ENCODE assay signal across 20 cellular contexts in the genomic region with DNA sequence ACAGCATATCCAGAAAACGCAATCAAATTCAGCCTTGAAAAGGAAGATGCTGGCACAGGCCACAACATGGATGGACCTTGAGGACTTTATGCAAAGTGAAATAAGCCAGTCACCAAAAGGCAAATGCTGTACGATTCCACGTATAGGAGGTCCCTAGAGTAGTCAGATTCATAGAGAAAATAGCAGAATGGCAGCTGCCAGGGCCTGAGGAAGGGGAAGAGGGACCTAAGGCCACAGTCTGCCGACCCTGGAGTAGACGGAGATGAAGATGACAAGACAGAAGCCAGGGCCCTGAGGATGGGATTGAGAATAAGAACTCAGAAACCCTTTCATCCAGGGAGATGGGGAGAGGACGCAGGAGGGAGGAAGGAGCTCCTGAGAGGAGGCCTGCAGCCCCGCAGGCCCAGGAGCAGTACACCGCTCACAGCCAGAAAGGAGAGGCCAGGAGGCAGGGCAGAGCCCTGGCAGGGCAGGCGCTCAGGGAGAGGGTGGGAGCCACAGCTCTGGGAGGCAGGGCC. TPM values are rescaled to one million over a fixed set of nuclear protein-coding genes. Genes with fewer than 3 reads are reported as not detected.
DNase-seq lines count a peak whose midpoint lies in the region; ATAC-seq, FAIRE-seq and TF ChIP-seq lines count a peak whose summit lies in the region.
"Had no signal": no experiment of that assay in that cellular context is flagged by ENCODE, and none has a peak within 500 bp of the region (broad histone marks: within the 10 kb centered on the region; RNA-seq: fewer than 3 reads in every experiment).

No MANE protein-coding gene starts in this region.

- no peaks in the 10 kb centered on the region for H3F3A ChIP-seq in PC-3 (ENCODE audit: low read length, unreplicated experiment)

- H3K9ac ChIP-seq in PC-3 (ENCODE audit: low read length) = no peak overlapping the region

- no peak overlapping the region for H2AFZ ChIP-seq in PC-3 (ENCODE audit: low read length)

- no peaks in the 10 kb centered on the region for H3K9me3 Mint-ChIP-seq in activated naive CD8-positive, alpha-beta T cell treated with anti-CD3 and anti-CD28 coated beads, Interleukin-2, amount 50 U/mL, for 24 hours

- peaks cover 52% of the 10 kb centered on the region for H3K4me1 Mint-ChIP-seq in activated naive CD8-positive, alpha-beta T cell treated with anti-CD3 and anti-CD28 coated beads, Interleukin-2, amount 50 U/mL, for 24 hours

- H3K36me3 ChIP-seq in right atrium auricular region = no peaks in the 10 kb centered on the region
- H3K36me3 ChIP-seq in PC-3 (ENCODE audit: low read depth, low read length) = no peaks in the 10 kb centered on the region
- H3K36me3 ChIP-seq: adrenal gland, pancreas, thyroid gland had no signal

- H3K27ac ChIP-seq in right atrium auricular region (no peak overlapping the region), PC-3 (ENCODE audit: low read length) (no peak overlapping the region)
- H3K27ac ChIP-seq: adrenal gland, pancreas, thyroid gland had no signal

- H3K9me3 ChIP-seq in right atrium auricular region (no peaks in the 10 kb centered on the region), PC-3 (ENCODE audit: low read length) (no peaks in the 10 kb centered on the region)
- H3K9me3 ChIP-seq: adrenal gland, mucosa of descending colon, pancreas, thyroid gland had no signal

- no peak overlapping the region for H3K4me2 ChIP-seq in PC-3 (ENCODE audit: low read length)

- H3K36me3 Mint-ChIP-seq in activated naive CD8-positive, alpha-beta T cell treated with anti-CD3 and anti-CD28 coated beads, Interleukin-2, amount 50 U/mL, for 24 hours (ENCODE audit: low read depth) = peaks cover 30% of the 10 kb centered on the region

- H3K27me3 ChIP-seq in right atrium auricular region (no peaks in the 10 kb centered on the region), PC-3 (ENCODE audit: low read length) (no peaks in the 10 kb centered on the region)
- H3K27me3 ChIP-seq: adrenal gland, pancreas, thyroid gland had no signal

- H3K27me3 Mint-ChIP-seq in activated naive CD8-positive, alpha-beta T cell treated with anti-CD3 and anti-CD28 coated beads, Interleukin-2, amount 50 U/mL, for 24 hours = no peaks in the 10 kb centered on the region

- intact Hi-C loops in Right ventricle myocardium inferior (cut with DNase I) (no loop called here), PC-3 (cut with micrococcal nuclease) (no loop called here)

- CTCF ChIA-PET in PC-3 (lab: Charles Lee) = no interaction called here

- no peaks in the 10 kb centered on the region for H3K79me2 ChIP-seq in PC-3 (ENCODE audit: low read length)

- no peak overlapping the region for H3K4me3 ChIP-seq in right atrium auricular region
- H3K4me3 ChIP-seq in PC-3 (ENCODE audit: low read length) = no peak overlapping the region
- H3K4me3 ChIP-seq: adrenal gland, mucosa of descending colon, pancreas, thyroid gland had no signal

- no peaks in the 10 kb centered on the region for H3K9me2 ChIP-seq in PC-3 (replicated peaks; ENCODE audit: low read length)

- no peak for TF ChIP-seq POLR2A in H54 (IDR thresholded peaks at IDR 0.05; ENCODE audit: low read depth, low read length)

- peak overlapping the region; percentile 87 for H3K27ac Mint-ChIP-seq in activated naive CD8-positive, alpha-beta T cell treated with anti-CD3 and anti-CD28 coated beads, Interleukin-2, amount 50 U/mL, for 24 hours

- H3K4me3 Mint-ChIP-seq in activated naive CD8-positive, alpha-beta T cell treated with anti-CD3 and anti-CD28 coated beads, Interleukin-2, amount 50 U/mL, for 24 hours = peak overlapping the region; percentile 72

- DNase-seq in Right ventricle myocardium inferior (ENCODE audit: missing footprints) = no peak
- no peak for DNase-seq in right atrium auricular region (ENCODE audit: low spot score)
- no peak for DNase-seq in activated naive CD8-positive, alpha-beta T cell treated with anti-CD3 and anti-CD28 coated beads, Interleukin-2, amount 50 U/mL, for 24 hours
- no peak for DNase-seq in PC-3
- no peak for DNase-seq in H54 (ENCODE audit: insufficient read length, low spot score)
- DNase-seq in GM20000 (ENCODE audit: low spot score) = no peak
- DNase-seq: activated CD4-positive, alpha-beta T cell treated with anti-CD3 and anti-CD28 coated beads, Interleukin-2, amount 50 U/mL, for 4 hours; adrenal gland; DND-41; head of caudate nucleus; kidney glomerular epithelial cell; NCI-H187; NCI-H524; thyroid gland had no signal

- POLR2A ChIA-PET in PC-3 (lab: Charles Lee; ENCODE audit: unreplicated experiment) = no interaction called here

- ATAC-seq in Right ventricle myocardium inferior (peak; percentile 26), HG03439 (IDR thresholded peaks at IDR 0.05; ENCODE audit: unreplicated experiment) (peak; percentile 5), PC-3 (no peak), HG02852 (IDR thresholded peaks at IDR 0.05; ENCODE audit: unreplicated experiment) (no peak)
- no peak for ATAC-seq in activated naive CD8-positive, alpha-beta T cell treated with anti-CD3 and anti-CD28 coated beads, Interleukin-2, amount 50 U/mL, for 24 hours
- ATAC-seq: Panc1, pancreas had no signal

- TF ChIP-seq CTCF in right atrium auricular region (IDR thresholded peaks at IDR 0.05) (no peak), PC-3 (conservative IDR thresholded peaks at IDR 0.05; ENCODE audit: low read depth, low read length) (no peak), GM20000 (IDR thresholded peaks at IDR 0.05; ENCODE audit: extremely low read depth, missing control alignments) (no peak)

- H4K20me1 ChIP-seq in PC-3 (ENCODE audit: low read length) = no peaks in the 10 kb centered on the region

- BruUV-seq in PC-3 (replicated peaks; lab: Mats Ljungman, UMichigan) = no TSS peak

- H3K4me1 ChIP-seq in right atrium auricular region (no peaks in the 10 kb centered on the region), PC-3 (ENCODE audit: insufficient read depth, low read length) (no peaks in the 10 kb centered on the region)
- H3K4me1 ChIP-seq: adrenal gland, pancreas, thyroid gland had no signal

- no peak for FAIRE-seq in H54 (lab: Jason Lieb, UNC)
- FAIRE-seq: H1, pancreas had no signal

RNA-seq across cellular contexts. Expression of gene MTERF4, which starts 8.1 kb away (rescaled TPM):
- total RNA-seq in Right ventricle myocardium inferior (23.0 TPM), right atrium auricular region (10 to 100 TPM; 20.6 to 25.3 TPM), PC-3 (2014; rRNA removed) (13.6 and 15.4 TPM in 2 replicates)

RNA-seq across cellular contexts. Expression of gene PASK, which starts 39.1 kb away (rescaled TPM):
- 1.4 TPM for total RNA-seq in Right ventricle myocardium inferior
- 1 to 10 TPM in 1 of 2 donors, under 1 TPM in 1; 0.98 to 1.1 TPM for total RNA-seq in right atrium auricular region
- total RNA-seq in PC-3 (2014; rRNA removed) = 3.1 and 4.1 TPM in 2 replicates

RNA-seq across cellular contexts. Expression of gene PPP1R7, which starts 40.1 kb away (rescaled TPM):
- 66.6 TPM for total RNA-seq in Right ventricle myocardium inferior
- total RNA-seq in right atrium auricular region = 10 to 100 TPM; 57.5 to 61.4 TPM
- total RNA-seq in PC-3 (2014; rRNA removed) = 16.6 and 21.4 TPM in 2 replicates

Comparison
In these comparisons a context has a peak if more than half of its experiments do, and no peak if none do; other contexts are left out.
1. ATAC-seq: peak in Right ventricle myocardium inferior (single experiment) and HG03439 (single experiment); none in activated naive CD8-positive, alpha-beta T cell treated with anti-CD3 and anti-CD28 coated beads, Interleukin-2, amount 50 U/mL, for 24 hours (single experiment), PC-3 (single experiment) and HG02852 (single experiment).